Comparison of ENCODE assay signal across 9 cellular contexts in the genomic region with DNA sequence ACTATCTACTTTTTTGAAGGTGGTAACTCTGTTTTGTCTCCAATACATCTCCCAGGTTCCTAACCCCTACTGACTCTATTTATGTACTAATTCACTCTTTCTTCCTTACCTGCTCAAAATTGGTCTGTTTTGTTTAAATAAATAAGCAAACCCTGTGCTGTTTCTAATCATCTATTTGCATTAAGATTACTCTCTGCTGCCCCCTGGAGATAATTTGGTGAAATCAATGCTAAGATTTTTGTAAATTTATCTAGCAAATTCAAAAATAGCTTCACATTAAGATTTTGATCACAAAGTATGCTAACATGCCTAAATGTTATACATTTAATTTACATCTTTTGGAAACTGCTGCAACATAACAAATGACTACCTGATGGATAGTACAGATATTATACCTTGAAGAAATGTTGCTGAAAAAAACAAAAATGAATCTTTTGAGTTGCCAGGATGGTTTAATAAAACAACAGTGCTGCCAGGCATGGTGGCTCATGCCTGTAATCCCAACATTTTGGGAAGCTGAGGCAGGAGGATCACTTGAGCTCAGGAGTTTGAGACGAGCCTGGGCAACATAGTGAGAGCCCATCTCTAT. TPM values are rescaled to one million over a fixed set of nuclear protein-coding genes. Genes with fewer than 3 reads are reported as not detected.
DNase-seq lines count a peak whose midpoint lies in the region; ATAC-seq and TF ChIP-seq lines count a peak whose summit lies in the region.
"Had no signal": no experiment of that assay in that cellular context is flagged by ENCODE, and none has a peak within 500 bp of the region (broad histone marks: within the 10 kb centered on the region; RNA-seq: fewer than 3 reads in every experiment).

No MANE protein-coding gene starts in this region.

- H3K36me3 ChIP-seq in upper lobe of right lung: no peaks in the 10 kb centered on the region
- H3K36me3 ChIP-seq: BLaER1 treated with 17β-estradiol and CSF1 and Interleukin-3, amounts not matched to agents 10 nM and 100 nM had no signal

- no peaks in the 10 kb centered on the region for H3K27me3 Mint-ChIP-seq in activated CD8-positive, alpha-beta T cell treated with anti-CD3 and anti-CD28 coated beads for 36 hours

- ATAC-seq in activated CD8-positive, alpha-beta T cell treated with anti-CD3 and anti-CD28 coated beads for 36 hours: peak; percentile 38
- ATAC-seq in upper lobe of right lung: no peak
- no peak for ATAC-seq in HG02759 (IDR thresholded peaks at IDR 0.05; ENCODE audit: unreplicated experiment)

- intact Hi-C loops in activated CD8-positive, alpha-beta T cell treated with anti-CD3 and anti-CD28 coated beads for 36 hours (cut with micrococcal nuclease): loop anchor here (1.0 to 10.0 kb wide), 2 partner anchors 336 to 415 kb away; partner anchors contain the start of genes ATG3 and SLC35A5
- intact Hi-C loops in upper lobe of right lung (cut with DNase I): loop anchor here (10.0 kb wide), 1 partner anchor 335 kb away; the partner anchor contains the start of gene CCDC80

- peaks cover 60% of the 10 kb centered on the region for H3K4me1 Mint-ChIP-seq in activated CD8-positive, alpha-beta T cell treated with anti-CD3 and anti-CD28 coated beads for 36 hours (ENCODE audit: low read depth)

- no peaks in the 10 kb centered on the region for H3K36me3 Mint-ChIP-seq in activated CD8-positive, alpha-beta T cell treated with anti-CD3 and anti-CD28 coated beads for 36 hours (ENCODE audit: low read depth)

- H3K27ac ChIP-seq in upper lobe of right lung: no peak overlapping the region
- H3K27ac ChIP-seq: BLaER1 treated with 17β-estradiol and CSF1 and Interleukin-3, amounts not matched to agents 10 nM and 100 nM had no signal

- CTCF ChIA-PET in activated CD8-positive, alpha-beta T cell treated with anti-CD3 and anti-CD28 coated beads for 36 hours (lab: Charles Lee): interaction anchor here (0.6 to 4.0 kb wide), 38 partner anchors 10 to 400 kb away, joined by 3 to 85 read pairs (median 5); partner anchors contain the start of genes CD200R1L and GTPBP8

- POLR2A ChIA-PET in activated CD8-positive, alpha-beta T cell treated with anti-CD3 and anti-CD28 coated beads for 36 hours (lab: Charles Lee): interaction anchor here (1.4 kb wide), 1 partner anchor 245 kb away, joined by 5 read pairs; no protein-coding TSS in a partner anchor

- no peaks in the 10 kb centered on the region for H3K9me3 Mint-ChIP-seq in activated CD8-positive, alpha-beta T cell treated with anti-CD3 and anti-CD28 coated beads for 36 hours

- H3K4me3 Mint-ChIP-seq in activated CD8-positive, alpha-beta T cell treated with anti-CD3 and anti-CD28 coated beads for 36 hours: no peak overlapping the region

- H3K4me1 ChIP-seq in upper lobe of right lung: peaks cover 7% of the 10 kb centered on the region

- DNase-seq in NCI-H1092 treated with DMSO at 0.1 percent for 48 hours (lab: John Stamatoyannopoulos, UW): peak; percentile 29
- DNase-seq in NCI-H1092 (lab: John Stamatoyannopoulos, UW): no peak
- DNase-seq in activated CD8-positive, alpha-beta T cell treated with anti-CD3 and anti-CD28 coated beads for 36 hours: no peak
- DNase-seq in iris pigment epithelial cell (ENCODE audit: low read depth): peak; percentile 35
- DNase-seq in upper lobe of right lung: no peak
- DNase-seq in activated CD4-positive, alpha-beta T cell treated with anti-CD3 and anti-CD28 coated beads, Interleukin-2, amount 50 U/mL, for 1 hour: no peak

- H3K9me3 ChIP-seq in upper lobe of right lung: no peaks in the 10 kb centered on the region
- H3K9me3 ChIP-seq: BLaER1 treated with 17β-estradiol and CSF1 and Interleukin-3, amounts not matched to agents 10 nM and 100 nM had no signal

- peak; percentile 66 for TF ChIP-seq CTCF in LNCAP (IDR thresholded peaks at IDR 0.05)
- peak; percentile 88 for TF ChIP-seq CTCF in activated CD8-positive, alpha-beta T cell treated with anti-CD3 and anti-CD28 coated beads for 36 hours (IDR thresholded peaks at IDR 0.05)
- TF ChIP-seq CTCF in upper lobe of right lung (IDR thresholded peaks at IDR 0.05): peak; percentile 81

- no peak overlapping the region for H3K27ac Mint-ChIP-seq in activated CD8-positive, alpha-beta T cell treated with anti-CD3 and anti-CD28 coated beads for 36 hours

- H3K27me3 ChIP-seq in upper lobe of right lung: no peaks in the 10 kb centered on the region
- H3K27me3 ChIP-seq: BLaER1 treated with 17β-estradiol and CSF1 and Interleukin-3, amounts not matched to agents 10 nM and 100 nM had no signal

- H3K4me3 ChIP-seq in upper lobe of right lung: no peak overlapping the region
- H3K4me3 ChIP-seq: BLaER1 treated with 17β-estradiol and CSF1 and Interleukin-3, amounts not matched to agents 10 nM and 100 nM had no signal

RNA-seq across cellular contexts. Expression of gene CD200R1, which starts 4.4 kb away (rescaled TPM):
- 1 to 10 TPM; 1.4 to 1.8 TPM for total RNA-seq in activated CD8-positive, alpha-beta T cell treated with anti-CD3 and anti-CD28 coated beads for 36 hours
- 1.9 TPM for total RNA-seq in upper lobe of right lung

RNA-seq across cellular contexts. Expression of gene GTPBP8, which starts 11.4 kb away (rescaled TPM):
- total RNA-seq in activated CD8-positive, alpha-beta T cell treated with anti-CD3 and anti-CD28 coated beads for 36 hours: 10 to 100 TPM; 24.7 to 28.0 TPM
- total RNA-seq in upper lobe of right lung: 12.3 TPM

Comparison
In these comparisons a context has a peak if more than half of its experiments do, and no peak if none do; other contexts are left out.
1. DNase-seq: peak in NCI-H1092 treated with DMSO at 0.1 percent for 48 hours (single experiment) and iris pigment epithelial cell (single experiment); none in NCI-H1092 (single experiment), activated CD8-positive, alpha-beta T cell treated with anti-CD3 and anti-CD28 coated beads for 36 hours (single experiment), upper lobe of right lung (single experiment) and activated CD4-positive, alpha-beta T cell treated with anti-CD3 and anti-CD28 coated beads, Interleukin-2, amount 50 U/mL, for 1 hour (single experiment).
2. Peak in every context shown above with its lines, with median percentiles within 50 percentile points of each other: CTCF ChIP-seq.